In the genomic region with DNA sequence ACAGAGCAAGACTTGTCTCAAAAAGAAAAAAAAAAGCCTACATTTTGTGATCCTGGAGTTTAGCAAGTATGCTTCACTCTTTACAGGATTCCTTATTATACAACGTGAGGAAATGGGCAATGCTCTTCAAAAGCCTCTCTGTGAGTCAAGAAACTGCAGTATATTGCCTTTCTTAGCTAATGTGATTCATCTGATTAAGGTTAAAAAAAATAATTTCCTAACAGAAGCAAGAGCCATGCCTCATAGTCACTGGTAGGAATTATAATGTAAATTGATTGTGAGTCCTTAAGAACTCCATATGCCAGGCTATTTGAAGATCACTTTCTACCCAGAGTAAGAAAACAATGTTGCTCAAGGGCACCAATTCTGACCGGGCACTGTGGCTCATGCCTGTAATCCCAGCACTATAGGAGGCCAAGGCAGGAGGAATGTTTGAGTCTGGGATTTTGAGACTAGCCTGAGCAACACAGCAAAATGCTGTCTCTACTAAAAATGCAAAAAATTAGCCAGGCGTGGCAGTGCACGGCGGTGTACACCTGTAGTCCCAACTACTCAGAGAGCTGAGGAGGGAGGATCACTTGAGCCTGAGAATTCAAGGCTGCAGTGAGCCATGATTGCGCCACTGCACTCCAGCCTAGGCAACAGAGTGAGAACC, we compare ENCODE assay signal across 28 cellular contexts. TPM values are rescaled to one million over a fixed set of nuclear protein-coding genes. Genes with fewer than 3 reads are reported as not detected.
"Had no signal": no experiment of that assay in that cellular context is flagged by ENCODE, and none has a peak within 500 bp of the region (broad histone marks: within the 10 kb centered on the region; RNA-seq: fewer than 3 reads in every experiment).

No MANE protein-coding gene starts in this region.

- H3K27me3 ChIP-seq: ascending aorta, gastrocnemius medialis, pancreas, transverse colon, vagina had no signal

- H3K27ac ChIP-seq: ascending aorta, brain microvascular endothelial cell, gastrocnemius medialis, heart left ventricle, pancreas, psoas muscle, transverse colon, vagina had no signal

- H3K4me1 Mint-ChIP-seq: activated naive CD4-positive, alpha-beta T cell treated with anti-CD3 and anti-CD28 coated beads, Interleukin-2, amount 50 U/mL, for 24 hours; memory B cell had no signal

- H3K9me3 Mint-ChIP-seq: activated naive CD4-positive, alpha-beta T cell treated with anti-CD3 and anti-CD28 coated beads, Interleukin-2, amount 50 U/mL, for 24 hours; memory B cell; natural killer cell treated with Interleukin-12 subunit alpha and Interleukin-12 subunit beta and Interleukin-15 and Interleukin-18, amount 100 ng/mL, for 72 hours; stimulated activated naive CD8-positive, alpha-beta T cell treated with anti-CD3 and anti-CD28 coated beads, Interleukin-15, amount 100 ng/mL, for 72 hours had no signal

- FAIRE-seq: colon, pancreas, TTC549 had no signal

- H3K9me3 ChIP-seq: ascending aorta, gastrocnemius medialis, heart left ventricle, psoas muscle, transverse colon, vagina had no signal

- ATAC-seq: activated CD8-positive, alpha-beta T cell treated with anti-CD3 and anti-CD28 coated beads, Interleukin-2, amount 10 ng/mL, durations not matched to agents 7 days and 5 days; esophagus mucosa; gastrocnemius medialis; heart left ventricle; left cardiac atrium; natural killer cell treated with Interleukin-12 subunit alpha and Interleukin-12 subunit beta and Interleukin-15 and Interleukin-18, amount 100 ng/mL, for 72 hours; pancreas; psoas muscle; right cardiac atrium; stimulated activated naive CD8-positive, alpha-beta T cell treated with anti-CD3 and anti-CD28 coated beads, Interleukin-15, amount 100 ng/mL, for 72 hours had no signal

- H3K36me3 ChIP-seq: ascending aorta, brain microvascular endothelial cell, gastrocnemius medialis, heart left ventricle, pancreas, transverse colon, vagina had no signal

- H3K4me1 ChIP-seq: ascending aorta, heart left ventricle, pancreas, psoas muscle, transverse colon, vagina had no signal

- H3K4me3 ChIP-seq: ascending aorta, gastrocnemius medialis, heart left ventricle, pancreas, psoas muscle, transverse colon, vagina had no signal

- H3K4me3 Mint-ChIP-seq: activated CD8-positive, alpha-beta T cell treated with anti-CD3 and anti-CD28 coated beads, Interleukin-2, amount 10 ng/mL, durations not matched to agents 7 days and 5 days; activated naive CD4-positive, alpha-beta T cell treated with anti-CD3 and anti-CD28 coated beads, Interleukin-2, amount 50 U/mL, for 24 hours; memory B cell; natural killer cell treated with Interleukin-12 subunit alpha and Interleukin-12 subunit beta and Interleukin-15 and Interleukin-18, amount 100 ng/mL, for 72 hours; stimulated activated naive CD8-positive, alpha-beta T cell treated with anti-CD3 and anti-CD28 coated beads, Interleukin-15, amount 100 ng/mL, for 72 hours had no signal

- H3K36me3 Mint-ChIP-seq: activated naive CD4-positive, alpha-beta T cell treated with anti-CD3 and anti-CD28 coated beads, Interleukin-2, amount 50 U/mL, for 24 hours; memory B cell; natural killer cell treated with Interleukin-12 subunit alpha and Interleukin-12 subunit beta and Interleukin-15 and Interleukin-18, amount 100 ng/mL, for 72 hours had no signal

- DNase-seq: activated CD4-positive, alpha-beta T cell treated with anti-CD3 and anti-CD28 coated beads for 1 hour; activated CD4-positive, alpha-beta T cell treated with anti-CD3 and anti-CD28 coated beads, Interleukin-2, amount 50 U/mL, for 1 hour; activated CD8-positive, alpha-beta T cell treated with anti-CD3 and anti-CD28 coated beads, Interleukin-2, amount 10 ng/mL, durations not matched to agents 7 days and 5 days; activated gamma-delta T cell treated with Interleukin-2 at 50 U/mL for 16 hours; brain microvascular endothelial cell; central memory CD4-positive, alpha-beta T cell; effector memory CD4-positive, alpha-beta T cell; gastrocnemius medialis; heart left ventricle; islet precursor cell; left cardiac atrium; pancreas; psoas muscle; right cardiac atrium; stimulated activated CD4-positive, alpha-beta T cell treated with anti-CD3 and anti-CD28 coated beads, Interleukin-12 subunit alpha, Interleukin-12 subunit beta, amount 100 ng/mL, for 4 hours; stimulated activated CD4-positive, alpha-beta T cell treated with anti-CD3 and anti-CD28 coated beads, Interleukin-4, amount 100 ng/mL, for 4 hours; stimulated activated naive CD8-positive, alpha-beta T cell treated with anti-CD3 and anti-CD28 coated beads, Interleukin-15, amount 100 ng/mL, for 72 hours; transverse colon had no signal

- H3K27me3 Mint-ChIP-seq: activated naive CD4-positive, alpha-beta T cell treated with anti-CD3 and anti-CD28 coated beads, Interleukin-2, amount 50 U/mL, for 24 hours; stimulated activated naive CD8-positive, alpha-beta T cell treated with anti-CD3 and anti-CD28 coated beads, Interleukin-15, amount 100 ng/mL, for 72 hours had no signal

- H3K27ac Mint-ChIP-seq: activated CD8-positive, alpha-beta T cell treated with anti-CD3 and anti-CD28 coated beads, Interleukin-2, amount 10 ng/mL, durations not matched to agents 7 days and 5 days; activated naive CD4-positive, alpha-beta T cell treated with anti-CD3 and anti-CD28 coated beads, Interleukin-2, amount 50 U/mL, for 24 hours; memory B cell; natural killer cell treated with Interleukin-12 subunit alpha and Interleukin-12 subunit beta and Interleukin-15 and Interleukin-18, amount 100 ng/mL, for 72 hours; stimulated activated naive CD8-positive, alpha-beta T cell treated with anti-CD3 and anti-CD28 coated beads, Interleukin-15, amount 100 ng/mL, for 72 hours had no signal

RNA-seq across cellular contexts. Expression of gene SLC26A8, which starts 43.3 kb away (rescaled TPM):
- total RNA-seq: activated CD8-positive, alpha-beta T cell treated with anti-CD3 and anti-CD28 coated beads, Interleukin-2, amount 10 ng/mL, durations not matched to agents 7 days and 5 days; ascending aorta; dermis microvascular lymphatic vessel endothelial cell; lower leg skin; vagina had no signal
- polyA plus RNA-seq: right cardiac atrium had no signal
